8 cellular contexts compared by ENCODE assay signal in genomic region chr10:22988581-22989360, GRCh38.
DNase-seq lines count a peak whose midpoint lies in the region; ATAC-seq and TF ChIP-seq lines count a peak whose summit lies in the region.

No MANE protein-coding gene starts in this region.

- intact Hi-C loops in adrenal gland (cut with DNase I) (loop anchor here (5.0 to 10.0 kb wide), 4 partner anchors 274 to 976 kb away; partner anchors contain the start of gene PIP4K2A (in 1 of the 2)), left cardiac atrium (cut with DNase I) (loop anchor here (5.0 to 10.0 kb wide), 4 partner anchors 284 to 986 kb away; partner anchors contain the start of gene DNAJC1 (in 1 of the 2))

- DNase-seq in AG09319 (ENCODE audit: extremely low read depth, low read depth), result no peak
- peak; percentile 58 for DNase-seq in GM20000 (ENCODE audit: low spot score)
- peak; percentile 59 for DNase-seq in NB4 (ENCODE audit: low read depth)
- peak; percentile 58 for DNase-seq in SW480 (ENCODE audit: low spot score)
- DNase-seq in adrenal gland, result peak; percentile 43 to 81 (median 56)
- DNase-seq in left cardiac atrium, result peak; percentile 33
- no peak for DNase-seq in retinal pigment epithelial cell (ENCODE audit: low read depth)
- DNase-seq in NCI-H524 treated with DMSO at 0.1 percent for 48 hours (lab: John Stamatoyannopoulos, UW), result no peak

- TF ChIP-seq POLR2A in NB4 (IDR thresholded peaks at IDR 0.05; ENCODE audit: extremely low read depth, insufficient read length) (no peak), adrenal gland (IDR thresholded peaks at IDR 0.05) (no peak)

- no peaks in the 10 kb centered on the region for H3K36me3 ChIP-seq in adrenal gland (replicated peaks in 1 of 2)

- no peak overlapping the region for H3K27ac ChIP-seq in adrenal gland

- H3K9me3 ChIP-seq in adrenal gland (replicated peaks in 1 of 3), result no peaks in the 10 kb centered on the region

- peak; percentile 78 for ATAC-seq in left cardiac atrium

- H3K27me3 ChIP-seq in adrenal gland, result no peaks in the 10 kb centered on the region

- WGBS in adrenal gland, 4 donors, result 4 to 6% (median 5%) methylated on average over 12 of the region's 12 CpGs

- no peak overlapping the region for H3K4me3 ChIP-seq in NB4 (ENCODE audit: low read depth, low read length)
- no peak overlapping the region for H3K4me3 ChIP-seq in adrenal gland
- H3K4me3 ChIP-seq in retinal pigment epithelial cell (ENCODE audit: low read length), result no peak overlapping the region

- H3K4me1 ChIP-seq in adrenal gland (replicated peaks in 1 of 2), result peaks cover 0 to 3% of the 10 kb centered on the region in 2 donors

- TF ChIP-seq CTCF in AG09319 (IDR thresholded peaks at IDR 0.05; ENCODE audit: low read depth, low read length) (peak; percentile 84), GM20000 (IDR thresholded peaks at IDR 0.05; ENCODE audit: extremely low read depth, missing control alignments) (peak; percentile 79), NB4 (IDR thresholded peaks at IDR 0.05; ENCODE audit: low read depth, low read length) (peak; percentile 64), adrenal gland (IDR thresholded peaks at IDR 0.05) (peak; percentile 90 to 98 (median 92)), retinal pigment epithelial cell (conservative IDR thresholded peaks at IDR 0.05; ENCODE audit: low read depth, low read length) (peak; percentile 88)

Comparison
In these comparisons a context has a peak if more than half of its experiments do, and no peak if none do; other contexts are left out.
1. DNase-seq: peak in GM20000 (single experiment), NB4 (single experiment), SW480 (single experiment), adrenal gland (7 of 7) and left cardiac atrium (single experiment); none in AG09319 (single experiment), retinal pigment epithelial cell (single experiment) and NCI-H524 treated with DMSO at 0.1 percent for 48 hours (single experiment).
2. Peak in every context shown above with its lines, with median percentiles within 50 percentile points of each other: CTCF ChIP-seq.